8 cellular contexts compared by ENCODE assay signal in the genomic region with DNA sequence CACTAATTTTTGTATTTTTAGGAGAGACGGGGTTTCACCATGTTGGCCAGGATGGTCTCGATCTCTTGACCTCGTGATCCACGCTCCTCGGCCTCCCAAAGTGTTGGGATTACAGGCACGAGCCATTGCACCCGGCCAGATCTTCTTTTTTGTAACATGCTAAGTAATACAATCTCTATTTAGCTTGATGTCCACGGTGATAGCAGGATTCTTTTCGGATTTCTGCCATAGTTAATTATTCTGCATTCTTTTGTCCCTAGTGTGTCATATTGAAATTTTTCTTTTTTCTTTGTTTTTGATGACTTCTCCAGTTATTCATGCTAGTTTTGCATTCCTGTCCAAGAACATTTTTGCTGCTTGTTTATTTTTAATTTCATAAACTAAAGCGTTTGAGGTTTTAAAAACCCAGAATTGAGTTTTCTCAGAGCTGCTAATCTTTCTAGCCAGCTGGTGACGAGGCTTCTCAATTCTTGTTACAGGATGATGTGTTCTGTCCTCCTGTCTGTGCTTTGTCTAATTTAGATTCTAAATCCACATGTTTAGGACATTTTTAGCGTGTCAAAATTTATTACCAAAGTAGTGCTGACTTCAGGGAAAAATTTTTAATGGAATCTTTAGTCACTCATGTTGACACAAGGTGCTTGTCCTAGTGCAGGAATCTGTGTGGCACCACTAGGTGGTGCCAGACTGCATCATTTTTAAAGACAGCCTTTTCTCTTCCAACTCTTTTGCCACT. TPM values are rescaled to one million over a fixed set of nuclear protein-coding genes. Genes with fewer than 3 reads are reported as not detected.
DNase-seq lines count a peak whose midpoint lies in the region; ATAC-seq, FAIRE-seq and TF ChIP-seq lines count a peak whose summit lies in the region.

No MANE protein-coding gene starts in this region.

- ATAC-seq in natural killer cell treated with Interleukin-12 subunit alpha and Interleukin-12 subunit beta and Interleukin-15 and Interleukin-18, amount 100 ng/mL, for 72 hours = no peak

- no peaks in the 10 kb centered on the region for H3K27me3 ChIP-seq in esophagus squamous epithelium

- H3K36me3 Mint-ChIP-seq in activated CD4-positive, alpha-beta T cell treated with anti-CD3 and anti-CD28 coated beads, Interleukin-2, amount 10 ng/mL, durations not matched to agents 24 days and 14 days (ENCODE audit: low read depth) = peaks cover 6% of the 10 kb centered on the region
- no peaks in the 10 kb centered on the region for H3K36me3 Mint-ChIP-seq in natural killer cell treated with Interleukin-12 subunit alpha and Interleukin-12 subunit beta and Interleukin-15 and Interleukin-18, amount 100 ng/mL, for 72 hours

- H3K36me3 ChIP-seq in esophagus squamous epithelium = no peaks in the 10 kb centered on the region

- intact Hi-C loops in activated CD4-positive, alpha-beta T cell treated with anti-CD3 and anti-CD28 coated beads, Interleukin-2, amount 10 ng/mL, durations not matched to agents 24 days and 14 days (cut with micrococcal nuclease) = no loop called here
- intact Hi-C loops in esophagus squamous epithelium (cut with DNase I) = no loop called here

- H3K4me3 Mint-ChIP-seq in activated CD4-positive, alpha-beta T cell treated with anti-CD3 and anti-CD28 coated beads, Interleukin-2, amount 10 ng/mL, durations not matched to agents 24 days and 14 days = no peak overlapping the region
- H3K4me3 Mint-ChIP-seq in natural killer cell treated with Interleukin-12 subunit alpha and Interleukin-12 subunit beta and Interleukin-15 and Interleukin-18, amount 100 ng/mL, for 72 hours = no peak overlapping the region

- peak; percentile 72 to 93 (median 82) for TF ChIP-seq CTCF in esophagus squamous epithelium (IDR thresholded peaks at IDR 0.05)

- H3K9me3 Mint-ChIP-seq in activated CD4-positive, alpha-beta T cell treated with anti-CD3 and anti-CD28 coated beads, Interleukin-2, amount 10 ng/mL, durations not matched to agents 24 days and 14 days = no peaks in the 10 kb centered on the region
- H3K9me3 Mint-ChIP-seq in natural killer cell treated with Interleukin-12 subunit alpha and Interleukin-12 subunit beta and Interleukin-15 and Interleukin-18, amount 100 ng/mL, for 72 hours = no peaks in the 10 kb centered on the region

- peak overlapping the region; percentile 40 for H3K27ac Mint-ChIP-seq in activated CD4-positive, alpha-beta T cell treated with anti-CD3 and anti-CD28 coated beads, Interleukin-2, amount 10 ng/mL, durations not matched to agents 24 days and 14 days
- peak overlapping the region; percentile 3 to 70 for H3K27ac Mint-ChIP-seq in natural killer cell treated with Interleukin-12 subunit alpha and Interleukin-12 subunit beta and Interleukin-15 and Interleukin-18, amount 100 ng/mL, for 72 hours

- H3K27ac ChIP-seq in esophagus squamous epithelium = peak overlapping the region in 3 of 4 donors; percentile 48 to 71 (median 54)

- no peaks in the 10 kb centered on the region for H3K27me3 Mint-ChIP-seq in activated CD4-positive, alpha-beta T cell treated with anti-CD3 and anti-CD28 coated beads, Interleukin-2, amount 10 ng/mL, durations not matched to agents 24 days and 14 days
- no peaks in the 10 kb centered on the region for H3K27me3 Mint-ChIP-seq in natural killer cell treated with Interleukin-12 subunit alpha and Interleukin-12 subunit beta and Interleukin-15 and Interleukin-18, amount 100 ng/mL, for 72 hours

- H3K4me1 Mint-ChIP-seq in activated CD4-positive, alpha-beta T cell treated with anti-CD3 and anti-CD28 coated beads, Interleukin-2, amount 10 ng/mL, durations not matched to agents 24 days and 14 days = peaks cover 49% of the 10 kb centered on the region
- peaks cover 44 to 67% of the 10 kb centered on the region in 2 donors for H3K4me1 Mint-ChIP-seq in natural killer cell treated with Interleukin-12 subunit alpha and Interleukin-12 subunit beta and Interleukin-15 and Interleukin-18, amount 100 ng/mL, for 72 hours (ENCODE audit: low read depth in 2 of 2)

- no peaks in the 10 kb centered on the region for H3K9me3 ChIP-seq in esophagus squamous epithelium

- TF ChIP-seq POLR2A in esophagus squamous epithelium (IDR thresholded peaks at IDR 0.05) (no peak), H54 (IDR thresholded peaks at IDR 0.05; ENCODE audit: low read depth, low read length) (no peak)

- no peak overlapping the region for H3K4me3 ChIP-seq in esophagus squamous epithelium

- FAIRE-seq in A204.1 (lab: Jason Lieb, UNC) = peak; percentile 94
- no peak for FAIRE-seq in H54 (lab: Jason Lieb, UNC)

- peak; percentile 64 for DNase-seq in GM03348 (ENCODE audit: low spot score)
- peak; percentile 22 for DNase-seq in NCI-H2029 treated with DMSO at 0.1 percent for 48 hours (lab: John Stamatoyannopoulos, UW)
- peak; percentile 80 for DNase-seq in activated CD4-positive, alpha-beta T cell treated with anti-CD3 and anti-CD28 coated beads, Interleukin-2, amount 10 ng/mL, durations not matched to agents 24 days and 14 days
- DNase-seq in esophagus squamous epithelium (lab: John Stamatoyannopoulos, UW) = no peak
- peak; percentile 66 for DNase-seq in natural killer cell treated with Interleukin-12 subunit alpha and Interleukin-12 subunit beta and Interleukin-15 and Interleukin-18, amount 100 ng/mL, for 72 hours (ENCODE audit: low spot score)
- no peak for DNase-seq in H54 (ENCODE audit: insufficient read length, low spot score)
- no peak for DNase-seq in effector CD8-positive, alpha-beta T cell (lab: John Stamatoyannopoulos, UW)

- 63 to 69% methylated on average over 12 of the region's 12 CpGs for WGBS in esophagus squamous epithelium, 2 donors

- H3K4me1 ChIP-seq in esophagus squamous epithelium = peaks cover 7 to 72% (median 44%) of the 10 kb centered on the region in 3 donors

RNA-seq across cellular contexts. Expression of a gene that starts 21.8 kb away (rescaled TPM):
- total RNA-seq in activated CD4-positive, alpha-beta T cell treated with anti-CD3 and anti-CD28 coated beads, Interleukin-2, amount 10 ng/mL, durations not matched to agents 24 days and 14 days = 59.1 and 61.9 TPM in 2 replicates
- 10 to 100 TPM; 25.8 to 45.3 (median 34.1) TPM for total RNA-seq in esophagus squamous epithelium
- total RNA-seq in natural killer cell treated with Interleukin-12 subunit alpha and Interleukin-12 subunit beta and Interleukin-15 and Interleukin-18, amount 100 ng/mL, for 72 hours = 10 to 100 TPM; 58.2 to 70.9 TPM

RNA-seq across cellular contexts. Expression of a gene that starts 44.3 kb away (rescaled TPM):
- total RNA-seq in activated CD4-positive, alpha-beta T cell treated with anti-CD3 and anti-CD28 coated beads, Interleukin-2, amount 10 ng/mL, durations not matched to agents 24 days and 14 days = 45.9 and 46.5 TPM in 2 replicates
- total RNA-seq in esophagus squamous epithelium = 10 to 100 TPM; 10.5 to 34.9 (median 19.5) TPM
- 10 to 100 TPM; 20.3 to 21.4 TPM for total RNA-seq in natural killer cell treated with Interleukin-12 subunit alpha and Interleukin-12 subunit beta and Interleukin-15 and Interleukin-18, amount 100 ng/mL, for 72 hours

Comparison
In these comparisons a context has a peak if more than half of its experiments do, and no peak if none do; other contexts are left out.
1. DNase-seq: peak in GM03348 (single experiment), NCI-H2029 treated with DMSO at 0.1 percent for 48 hours (single experiment), activated CD4-positive, alpha-beta T cell treated with anti-CD3 and anti-CD28 coated beads, Interleukin-2, amount 10 ng/mL, durations not matched to agents 24 days and 14 days (single experiment) and natural killer cell treated with Interleukin-12 subunit alpha and Interleukin-12 subunit beta and Interleukin-15 and Interleukin-18, amount 100 ng/mL, for 72 hours (single experiment); none in esophagus squamous epithelium (single experiment), H54 (single experiment) and effector CD8-positive, alpha-beta T cell (single experiment).